16 cellular contexts compared by ENCODE assay signal in the genomic region with DNA sequence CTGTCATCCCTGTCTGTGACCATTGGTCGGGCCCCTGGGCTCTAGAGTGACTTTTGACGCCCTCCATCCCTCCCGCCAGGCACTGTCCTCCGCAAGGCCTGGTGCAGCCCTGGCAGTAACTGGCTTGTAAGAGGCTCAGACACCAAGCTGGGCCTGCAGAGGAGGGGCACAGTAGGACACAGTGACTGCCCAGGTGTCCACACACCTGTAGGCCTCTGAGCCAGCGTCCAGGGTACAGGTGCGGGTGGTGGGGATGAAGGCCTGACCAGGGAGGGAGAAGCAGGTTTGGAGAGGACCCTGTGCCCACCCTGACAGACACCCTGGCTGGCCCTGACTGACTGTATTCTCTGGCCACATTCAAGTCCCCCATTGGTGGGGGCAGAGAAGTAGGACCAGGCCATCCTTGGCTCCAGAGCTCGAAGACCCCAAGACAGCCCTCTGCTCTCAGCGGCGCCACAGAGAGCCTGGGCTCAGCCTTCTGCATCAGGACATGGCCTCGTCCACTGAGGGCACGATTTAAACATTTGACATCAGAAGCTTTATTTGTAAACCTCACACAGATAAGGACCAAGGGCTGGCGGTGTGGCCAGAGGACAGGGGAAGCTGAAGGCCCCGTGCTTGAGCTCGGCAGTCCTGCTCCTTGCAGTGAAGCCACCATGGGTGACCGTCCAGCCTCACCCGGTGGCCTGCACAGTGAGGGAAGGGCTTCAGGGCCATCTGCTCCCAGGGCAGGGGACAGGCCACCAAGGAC. TPM values are rescaled to one million over a fixed set of nuclear protein-coding genes. Genes with fewer than 3 reads are reported as not detected.
DNase-seq lines count a peak whose midpoint lies in the region; ATAC-seq, FAIRE-seq and TF ChIP-seq lines count a peak whose summit lies in the region.
"Had no signal": no experiment of that assay in that cellular context is flagged by ENCODE, and none has a peak within 500 bp of the region (broad histone marks: within the 10 kb centered on the region; RNA-seq: fewer than 3 reads in every experiment).

No MANE protein-coding gene starts in this region.

- H3K4me3 ChIP-seq in IMR-90 (ENCODE audit: insufficient read depth, low read depth, low read length) (no peak overlapping the region), K562 (no peak overlapping the region), stomach smooth muscle (ENCODE audit: low read length in 2 of 2) (no peak overlapping the region), suprapubic skin (no peak overlapping the region)
- H3K4me3 ChIP-seq: adrenal gland; BLaER1 treated with 17β-estradiol and CSF1 and Interleukin-3, amounts not matched to agents 10 nM and 100 nM had no signal

- H2BK120ac ChIP-seq in IMR-90 (ENCODE audit: low read depth, low read length): peak overlapping the region; percentile 76

- H3K36me3 ChIP-seq in IMR-90 (ENCODE audit: control insufficient read depth, insufficient read depth, low read length) (peaks cover 59% of the 10 kb centered on the region), K562 (ENCODE audit: control insufficient read depth, insufficient read depth, low read length) (peaks cover 51% of the 10 kb centered on the region), stomach smooth muscle (ENCODE audit: control insufficient read depth in 2 of 2, insufficient read depth in 2 of 2, low read length in 2 of 2) (peaks cover 11 to 44% of the 10 kb centered on the region in 2 donors), suprapubic skin (peaks cover 77% of the 10 kb centered on the region)

- FAIRE-seq in K562 (lab: Jason Lieb, UNC): no peak
- FAIRE-seq: keratinocyte had no signal

- no peak overlapping the region for H3K27ac ChIP-seq in IMR-90 (ENCODE audit: insufficient read depth, low read length)
- H3K27ac ChIP-seq in K562 (ENCODE audit: extremely low read depth, low read depth, low read length): no peak overlapping the region
- peak overlapping the region; percentile 79 for H3K27ac ChIP-seq in stomach smooth muscle (ENCODE audit: low read length)
- no peak overlapping the region for H3K27ac ChIP-seq in suprapubic skin
- H3K27ac ChIP-seq: adrenal gland; BLaER1 treated with 17β-estradiol and CSF1 and Interleukin-3, amounts not matched to agents 10 nM and 100 nM; epithelial cell of prostate had no signal

- 0 out of 2 replicates have a peak overlapping the region, but pooled peaks have one; percentile 3 for H4K91ac ChIP-seq in IMR-90 (ENCODE audit: insufficient read depth, low read depth, low read length)

- TF ChIP-seq RAD21 in IMR-90 (IDR thresholded peaks at IDR 0.05; ENCODE audit: low read length) (no peak), K562 (CRISPR knock-in tag; conservative IDR thresholded peaks at IDR 0.05 in 1 of 2, IDR thresholded peaks at IDR 0.05 in 1 of 2) (no peak)

- no peak overlapping the region for H3K23ac ChIP-seq in IMR-90 (ENCODE audit: low read depth, low read length)

- H2BK5ac ChIP-seq in IMR-90 (ENCODE audit: low read depth, low read length, poor library complexity, severe bottlenecking): no peak overlapping the region

- H4K8ac ChIP-seq in IMR-90 (ENCODE audit: low read depth in 2 of 2, low read length in 2 of 2): peak overlapping the region in 1 of 2 experiments; percentile 78; a peak in 2 of 4 replicates

- H3K4me1 ChIP-seq in IMR-90 (ENCODE audit: control insufficient read depth, insufficient read depth, low read length) (peaks cover 16% of the 10 kb centered on the region), K562 (replicated peaks in 1 of 2; ENCODE audit: control insufficient read depth in 2 of 2, insufficient read depth in 2 of 2, low read length in 2 of 2) (peaks cover 9 to 43% of the 10 kb centered on the region in 2 experiments; a peak in 4 of 5 replicates), stomach smooth muscle (ENCODE audit: control insufficient read depth, insufficient read depth, low read length) (peaks cover 33% of the 10 kb centered on the region), suprapubic skin (no peaks in the 10 kb centered on the region)

- H4K5ac ChIP-seq in IMR-90 (ENCODE audit: low read depth, low read length): no peak overlapping the region

- dilution Hi-C loops in IMR-90 (cut with HindIII; ENCODE audit: low sequenced_read_pairs, unreplicated experiment): no loop called here

- H2AK5ac ChIP-seq in IMR-90 (ENCODE audit: low read depth, low read length): peak overlapping the region; percentile 96

- 0 out of 3 replicates have a peak overlapping the region, but pooled peaks have one; percentile 55 for H2BK15ac ChIP-seq in IMR-90 (ENCODE audit: low read depth, low read length)

- no peak overlapping the region for H2AFZ ChIP-seq in IMR-90 (replicated peaks; ENCODE audit: low read length, poor library complexity)
- H2AFZ ChIP-seq in K562 (ENCODE audit: low read depth, low read length): no peak overlapping the region

- ATAC-seq in IMR-90 (ENCODE audit: low read depth) (peak; percentile 25), K562 (no peak; the same call in 2 of the 3 replicates), left ventricle myocardium superior (peak; percentile 44), GM19395 (IDR thresholded peaks at IDR 0.05; ENCODE audit: unreplicated experiment) (no peak)

- H2BK20ac ChIP-seq in IMR-90 (ENCODE audit: low read depth, low read length): peak overlapping the region; percentile 66; the same call in 1 of the 2 replicates

- no peaks in the 10 kb centered on the region for H3K9me3 ChIP-seq in IMR-90 (ENCODE audit: control insufficient read depth, insufficient read depth, low read length)
- H3K9me3 ChIP-seq in K562 (replicated peaks; ENCODE audit: control insufficient read depth, insufficient read depth, low read depth, low read length): no peaks in the 10 kb centered on the region
- H3K9me3 ChIP-seq in stomach smooth muscle (ENCODE audit: control insufficient read depth in 2 of 2, low read length in 2 of 2): no peaks in the 10 kb centered on the region
- H3K9me3 ChIP-seq in suprapubic skin: no peaks in the 10 kb centered on the region
- H3K9me3 ChIP-seq: adrenal gland; BLaER1 treated with 17β-estradiol and CSF1 and Interleukin-3, amounts not matched to agents 10 nM and 100 nM had no signal

- WGBS in IMR-90 (ENCODE audit: extremely low coverage in 2 of 2, insufficient read length in 1 of 2), 2 experiments: 90% methylated on average over 5 of the region's 16 CpGs; no CpG with 5 or more reads in 1 of the 2 experiments
- WGBS in K562 (ENCODE audit: insufficient coverage, low coverage, missing lambda C conversion rate): 87% methylated on average over 16 of the region's 16 CpGs
- whole genome bisulfite sequencing in suprapubic skin: 95% methylated on average over 10 of the region's 16 CpGs

- DNase-seq in IMR-90 (no peak), K562 (ENCODE audit: extremely low read depth in 1 of 4, low spot score in 3 of 4) (peak in 1 of 4 experiments; percentile 66), left ventricle myocardium superior (no peak), suprapubic skin (ENCODE audit: low spot score in 2 of 2) (no peak), mucosa of gallbladder (ENCODE audit: low spot score) (no peak)
- DNase-seq: activated CD4-positive, alpha-beta T cell treated with anti-CD3 and anti-CD28 coated beads, Interleukin-2, amount 50 U/mL, for 4 hours; adrenal gland; head of caudate nucleus; NCI-H2081; NCI-H524 treated with DMSO at 0.1 percent for 48 hours; OCI-M1 had no signal

- no peak for TF ChIP-seq POLR2A in IMR-90 (IDR thresholded peaks at IDR 0.05; ENCODE audit: low read depth, low read length)
- TF ChIP-seq POLR2A in K562 (conservative IDR thresholded peaks at IDR 0.05): no peak
- no peak for TF ChIP-seq POLR2A in suprapubic skin (IDR thresholded peaks at IDR 0.05)

- H2AK9ac ChIP-seq in IMR-90 (replicated peaks; ENCODE audit: low read depth, low read length, poor library complexity): peak overlapping the region; percentile 84

- H4K20me1 ChIP-seq in IMR-90 (ENCODE audit: insufficient read depth, low read length) (peaks cover 25% of the 10 kb centered on the region), K562 (replicated peaks; ENCODE audit: control insufficient read depth, insufficient read depth, low read length) (peaks cover 28% of the 10 kb centered on the region)

- H3K4me2 ChIP-seq in IMR-90 (ENCODE audit: low read depth, low read length) (no peak overlapping the region), K562 (ENCODE audit: insufficient read depth, low read length) (no peak overlapping the region)
- H3K4me2 ChIP-seq: BLaER1 treated with 17β-estradiol and CSF1 and Interleukin-3, amounts not matched to agents 10 nM and 100 nM had no signal

- intact Hi-C loops in IMR-90 (cut with micrococcal nuclease) (no loop called here), K562 (cut with micrococcal nuclease) (no loop called here), left ventricle myocardium superior (cut with micrococcal nuclease) (no loop called here)

- H3K9me1 ChIP-seq in IMR-90 (ENCODE audit: insufficient read depth, low read length) (peaks cover 28% of the 10 kb centered on the region), K562 (ENCODE audit: control insufficient read depth, insufficient read depth, low read length) (peaks cover 7% of the 10 kb centered on the region)

- H3K79me2 ChIP-seq in K562 (ENCODE audit: control insufficient read depth, insufficient read depth, low read length): no peaks in the 10 kb centered on the region

- no peak overlapping the region for H3K56ac ChIP-seq in IMR-90 (ENCODE audit: extremely low read depth, insufficient read depth, low read length)

- TF ChIP-seq CTCF in IMR-90 (conservative IDR thresholded peaks at IDR 0.05; ENCODE audit: low read depth, low read length) (no peak), K562 (IDR thresholded peaks at IDR 0.05 in 2 of 3, conservative IDR thresholded peaks at IDR 0.05 in 1 of 3; ENCODE audit: insufficient read depth in 2 of 3, low read depth in 1 of 3, low read length in 3 of 3) (no peak), suprapubic skin (IDR thresholded peaks at IDR 0.05) (no peak)

- BruUV-seq in IMR-90 (replicated peaks; lab: Mats Ljungman, UMichigan) (TSS peak; percentile 60), K562 (replicated peaks; lab: Mats Ljungman, UMichigan) (TSS peak; percentile 38)

- peak overlapping the region; percentile 36 for H3K4ac ChIP-seq in IMR-90 (ENCODE audit: low read depth, low read length)

- H3K9ac ChIP-seq in IMR-90 (ENCODE audit: low read depth, low read length) (no peak overlapping the region), K562 (ENCODE audit: insufficient read depth in 1 of 2, low read depth in 2 of 2, low read length in 2 of 2) (peak overlapping the region in 1 of 2 experiments; percentile 17; a peak in 2 of 4 replicates), stomach smooth muscle (ENCODE audit: low read length in 2 of 2) (peak overlapping the region in 1 of 2 donors; percentile 5)

- in situ Hi-C loops in IMR-90 (cut with MboI; ENCODE audit: low sequenced_read_pairs): no loop called here
- in situ Hi-C loops in K562 (cut with MboI): no loop called here

- POLR2A ChIA-PET in IMR-90 (lab: Charles Lee; ENCODE audit: unreplicated experiment) (interaction anchor here (0.7 kb wide), 1 partner anchor 262 kb away, joined by 12 read pairs; no protein-coding TSS in a partner anchor), K562 (lab: Yijun Ruan, JAX) (interaction anchor here (0.7 to 8.8 kb wide), 19 partner anchors 9 to 247 kb away, joined by 3 to 111 read pairs (median 5); a partner anchor contains a TSS)

- H3K18ac ChIP-seq in IMR-90 (ENCODE audit: low read depth, low read length): no peak overlapping the region

- CTCF ChIA-PET in IMR-90 (lab: Yijun Ruan, JAX) (interaction anchor here (0.6 kb wide), 1 partner anchor 994 kb away, joined by 3 read pairs; no protein-coding TSS in a partner anchor), K562 (lab: Yijun Ruan, JAX; ENCODE audit: low intra/inter-chr PET ratio) (no interaction called here)

- peak overlapping the region; percentile 74; the same call in 1 of the 2 replicates for H3K14ac ChIP-seq in IMR-90 (replicated peaks; ENCODE audit: low read depth, low read length)

- H3K27me3 ChIP-seq in IMR-90 (ENCODE audit: control insufficient read depth, insufficient read depth, low read length) (no peaks in the 10 kb centered on the region), K562 (ENCODE audit: control insufficient read depth in 2 of 2, insufficient read depth in 2 of 2, low read length in 2 of 2) (peaks cover 7 to 8% of the 10 kb centered on the region in 2 experiments; a peak in 4 of 5 replicates), stomach smooth muscle (ENCODE audit: control insufficient read depth in 1 of 2, insufficient read depth in 2 of 2, low read length in 2 of 2) (no peaks in the 10 kb centered on the region), suprapubic skin (no peaks in the 10 kb centered on the region)
- H3K27me3 ChIP-seq: adrenal gland; BLaER1 treated with 17β-estradiol and CSF1 and Interleukin-3, amounts not matched to agents 10 nM and 100 nM had no signal

- no peak for TF ChIP-seq EP300 in K562 (IDR thresholded peaks at IDR 0.05; ENCODE audit: low read length)
- TF ChIP-seq EP300 in suprapubic skin (IDR thresholded peaks at IDR 0.05): no peak

- H3K79me1 ChIP-seq in IMR-90 (ENCODE audit: low read depth in 1 of 2, low read length in 2 of 2): peaks cover 0 to 21% of the 10 kb centered on the region in 2 experiments; a peak in 1 of 4 replicates

RNA-seq across cellular contexts. Expression of a gene that starts 31.4 kb away (rescaled TPM):
- total RNA-seq in IMR-90 (2012; rRNA removed) (20.6 and 21.4 TPM in 2 replicates), K562 (2014; rRNA removed) (174 and 195 TPM in 2 replicates), K562 (2014; rRNA removed; fragmentation: Illumina TruSeq; extraction: Trizol) (104 and 115 TPM in 2 replicates), K562 (2015; rRNA removed; fragmentation: Illumina TruSeq; extraction: Trizol) (170 and 172 TPM in 2 replicates), K562 (2021) (251 and 267 TPM in 2 replicates), left ventricle myocardium superior (25.7 TPM), suprapubic skin (100 to 1,000 TPM in 1 of 4 donors, 10 to 100 TPM in 3; 38.4 to 129 (median 40.3) TPM), mucosa of gallbladder (46.6 TPM)
- polyA plus RNA-seq in IMR-90 (2012; rRNA removed) (59.9 and 62.1 TPM in 2 replicates), K562 (2011; rRNA removed) (193 and 247 TPM in 2 replicates), K562 (2014; fragmentation: Illumina TruSeq; extraction: Trizol) (250 and 261 TPM in 2 replicates), K562 (2014; fragmentation: Nextera tagmentation; extraction: Ambion mirVana) (10 to 100 TPM; 13.2 to 28.8 TPM), K562 (2014; rRNA removed) (268 and 298 TPM in 2 replicates)
- polyA plus RNA-seq in IMR-90 (2012; cell fraction: cytosol; rRNA removed): 29.9 and 41.9 TPM in 2 replicates
- 190 and 219 TPM in 2 replicates for polyA plus RNA-seq in IMR-90 (2012; cell fraction: nucleus; rRNA removed; ENCODE audit: low replicate concordance)
- 1,132 and 1,539 TPM in 2 replicates for total RNA-seq in K562 (2011; cell fraction: chromatin; rRNA removed; ENCODE audit: low replicate concordance)
- total RNA-seq in K562 (2011; cell fraction: nucleolus; rRNA removed): 736 and 826 TPM in 2 replicates
- 718 and 814 TPM in 2 replicates for total RNA-seq in K562 (2011; cell fraction: nucleoplasm; rRNA removed)
- 143 and 211 TPM in 2 replicates for polyA plus RNA-seq in K562 (2011; cell fraction: cytosol; rRNA removed)
- polyA plus RNA-seq in K562 (2011; cell fraction: nucleus; rRNA removed): 801 and 951 TPM in 2 replicates
- polyA plus RNA-seq in K562 (2012): 185 and 193 TPM in 2 replicates
- 228 and 271 TPM in 2 replicates for polyA minus RNA-seq in K562 (2011; rRNA and poly(A)+ RNA removed)
- polyA minus RNA-seq in K562 (2011; cell fraction: cytosol; rRNA and poly(A)+ RNA removed): 95.6 and 98.4 TPM in 2 replicates
- 325 and 509 TPM in 2 replicates for polyA minus RNA-seq in K562 (2011; cell fraction: nucleus; rRNA and poly(A)+ RNA removed)

RNA-seq across cellular contexts. Expression of a gene that starts 38.4 kb away (rescaled TPM):
- total RNA-seq in IMR-90 (2012; rRNA removed): 0.72 and 1.1 TPM in 2 replicates
- 1.2 and 1.3 TPM in 2 replicates for polyA plus RNA-seq in IMR-90 (2012; rRNA removed)
- 1.5 and 2.4 TPM in 2 replicates for polyA plus RNA-seq in IMR-90 (2012; cell fraction: cytosol; rRNA removed)
- 1.5 and 3.2 TPM in 2 replicates for polyA plus RNA-seq in IMR-90 (2012; cell fraction: nucleus; rRNA removed; ENCODE audit: low replicate concordance)
- 4.4 and 6.2 TPM in 2 replicates for total RNA-seq in K562 (2011; cell fraction: chromatin; rRNA removed; ENCODE audit: low replicate concordance)
- 3.0 TPM in 2 replicates for total RNA-seq in K562 (2011; cell fraction: nucleolus; rRNA removed)
- 4.6 and 4.7 TPM in 2 replicates for total RNA-seq in K562 (2011; cell fraction: nucleoplasm; rRNA removed)
- 0.18 and 0.49 TPM in 2 replicates for total RNA-seq in K562 (2014; rRNA removed)
- total RNA-seq in K562 (2014; rRNA removed; fragmentation: Illumina TruSeq; extraction: Trizol): 0.41 and 0.47 TPM in 2 replicates
- 0.15 and 0.25 TPM in 2 replicates for total RNA-seq in K562 (2015; rRNA removed; fragmentation: Illumina TruSeq; extraction: Trizol)
- 0.53 and 0.54 TPM in 2 replicates for total RNA-seq in K562 (2021)
- 2.2 and 2.4 TPM in 2 replicates for polyA plus RNA-seq in K562 (2011; rRNA removed)
- polyA plus RNA-seq in K562 (2011; cell fraction: cytosol; rRNA removed): 0.63 and 1.4 TPM in 2 replicates
- 1.9 and 2.6 TPM in 2 replicates for polyA plus RNA-seq in K562 (2011; cell fraction: nucleus; rRNA removed)
- 0.59 and 4.0 TPM in 2 replicates for polyA plus RNA-seq in K562 (2012)
- polyA plus RNA-seq in K562 (2014; fragmentation: Illumina TruSeq; extraction: Trizol): 0.46 TPM in 2 replicates
- under 1 TPM; 0.07 to 0.10 TPM for polyA plus RNA-seq in K562 (2014; fragmentation: Nextera tagmentation; extraction: Ambion mirVana)
- 0.36 and 1.7 TPM in 2 replicates for polyA plus RNA-seq in K562 (2014; rRNA removed)
- 1.4 and 3.0 TPM in 2 replicates for polyA minus RNA-seq in K562 (2011; rRNA and poly(A)+ RNA removed)
- polyA minus RNA-seq in K562 (2011; cell fraction: cytosol; rRNA and poly(A)+ RNA removed): 0.46 and 0.67 TPM in 2 replicates
- polyA minus RNA-seq in K562 (2011; cell fraction: nucleus; rRNA and poly(A)+ RNA removed): 0.67 and 1.00 TPM in 2 replicates
- total RNA-seq in left ventricle myocardium superior: 3.2 TPM
- total RNA-seq in suprapubic skin: 1 to 10 TPM; 1.5 to 5.1 (median 2.4) TPM
- total RNA-seq in mucosa of gallbladder: 10.0 TPM

RNA-seq across cellular contexts. Expression of a gene that starts 55.1 kb away (rescaled TPM):
- total RNA-seq in IMR-90 (2012; rRNA removed) (18.8 and 25.0 TPM in 2 replicates), K562 (2014; rRNA removed) (894 and 989 TPM in 2 replicates), K562 (2014; rRNA removed; fragmentation: Illumina TruSeq; extraction: Trizol) (41.9 and 82.9 TPM in 2 replicates), K562 (2015; rRNA removed; fragmentation: Illumina TruSeq; extraction: Trizol) (135 and 153 TPM in 2 replicates), K562 (2021) (551 and 557 TPM in 2 replicates), left ventricle myocardium superior (17.9 TPM), suprapubic skin (10 to 100 TPM; 11.2 to 23.6 (median 18.7) TPM), mucosa of gallbladder (61.4 TPM)
- polyA plus RNA-seq in IMR-90 (2012; rRNA removed) (51.1 and 72.6 TPM in 2 replicates), K562 (2011; rRNA removed) (124 and 218 TPM in 2 replicates), K562 (2014; fragmentation: Illumina TruSeq; extraction: Trizol) (33.8 and 82.2 TPM in 2 replicates), K562 (2014; fragmentation: Nextera tagmentation; extraction: Ambion mirVana) (10 to 100 TPM; 15.1 to 34.8 TPM), K562 (2014; rRNA removed) (666 and 827 TPM in 2 replicates)
- 93.6 and 121 TPM in 2 replicates for polyA plus RNA-seq in IMR-90 (2012; cell fraction: cytosol; rRNA removed)
- 11.1 and 41.3 TPM in 2 replicates for polyA plus RNA-seq in IMR-90 (2012; cell fraction: nucleus; rRNA removed; ENCODE audit: low replicate concordance)
- total RNA-seq in K562 (2011; cell fraction: chromatin; rRNA removed; ENCODE audit: low replicate concordance): 72.2 and 221 TPM in 2 replicates
- 489 and 555 TPM in 2 replicates for total RNA-seq in K562 (2011; cell fraction: nucleolus; rRNA removed)
- 263 and 279 TPM in 2 replicates for total RNA-seq in K562 (2011; cell fraction: nucleoplasm; rRNA removed)
- 273 and 603 TPM in 2 replicates for polyA plus RNA-seq in K562 (2011; cell fraction: cytosol; rRNA removed)
- polyA plus RNA-seq in K562 (2011; cell fraction: nucleus; rRNA removed): 110 and 123 TPM in 2 replicates
- polyA plus RNA-seq in K562 (2012): 384 and 632 TPM in 2 replicates
- 50.1 and 80.5 TPM in 2 replicates for polyA minus RNA-seq in K562 (2011; rRNA and poly(A)+ RNA removed)
- polyA minus RNA-seq in K562 (2011; cell fraction: cytosol; rRNA and poly(A)+ RNA removed): 107 and 114 TPM in 2 replicates
- 37.7 and 69.6 TPM in 2 replicates for polyA minus RNA-seq in K562 (2011; cell fraction: nucleus; rRNA and poly(A)+ RNA removed)

Comparison
In these comparisons a context has a peak if more than half of its experiments do, and no peak if none do; other contexts are left out.
1. ATAC-seq: peak in IMR-90 (single experiment) and left ventricle myocardium superior (single experiment); none in K562 (single experiment) and GM19395 (single experiment).